Comparison of ENCODE assay signal across 11 cellular contexts in genomic region chr2:3169106-3169870, GRCh38.
A peak's percentile ranks its signal among the peaks of the same experiment; 100 is the strongest.
DNase-seq lines count a peak whose midpoint lies in the region; FAIRE-seq and TF ChIP-seq lines count a peak whose summit lies in the region.
"Had no signal": no experiment of that assay in that cellular context is flagged by ENCODE, and none has a peak within 500 bp of the region (broad histone marks: within the 10 kb centered on the region; RNA-seq: fewer than 3 reads in every experiment).

No MANE protein-coding gene starts in this region.

- H3K27ac ChIP-seq in left ventricle myocardium inferior (replicated peaks) = no peak overlapping the region
- H3K27ac ChIP-seq: BLaER1 treated with 17β-estradiol and CSF1 and Interleukin-3, amounts not matched to agents 10 nM and 100 nM; tibial artery had no signal

- no peak overlapping the region for H3K27ac Mint-ChIP-seq in chondrocyte (ENCODE audit: unreplicated experiment)

- no peaks in the 10 kb centered on the region for H3K27me3 ChIP-seq in left ventricle myocardium inferior (ENCODE audit: low read depth)
- H3K27me3 ChIP-seq in kidney epithelial cell (ENCODE audit: control insufficient read depth, insufficient read depth, low read length) = no peaks in the 10 kb centered on the region
- H3K27me3 ChIP-seq: BLaER1 treated with 17β-estradiol and CSF1 and Interleukin-3, amounts not matched to agents 10 nM and 100 nM; tibial artery had no signal

- H3K36me3 Mint-ChIP-seq in chondrocyte (ENCODE audit: low read depth) = peaks cover 15% of the 10 kb centered on the region

- no peak overlapping the region for H3K4me3 ChIP-seq in left ventricle myocardium inferior
- H3K4me3 ChIP-seq in kidney epithelial cell (ENCODE audit: low read depth, low read length) = no peak overlapping the region
- H3K4me3 ChIP-seq: BLaER1 treated with 17β-estradiol and CSF1 and Interleukin-3, amounts not matched to agents 10 nM and 100 nM; tibial artery had no signal

- no peak overlapping the region for H3K4me3 Mint-ChIP-seq in chondrocyte (ENCODE audit: unreplicated experiment)

- no peaks in the 10 kb centered on the region for H3K36me3 ChIP-seq in left ventricle myocardium inferior
- no peaks in the 10 kb centered on the region for H3K36me3 ChIP-seq in kidney epithelial cell (ENCODE audit: control insufficient read depth, insufficient read depth, low read length)

- no peak for TF ChIP-seq CTCF in left ventricle myocardium inferior (IDR thresholded peaks at IDR 0.05; ENCODE audit: borderline replicate concordance)
- no peak for TF ChIP-seq CTCF in kidney epithelial cell (IDR thresholded peaks at IDR 0.05; ENCODE audit: insufficient read depth, low read length, poor library complexity, severe bottlenecking)
- no peak for TF ChIP-seq CTCF in chondrocyte (IDR thresholded peaks at IDR 0.05)

- H3K4me1 ChIP-seq in left ventricle myocardium inferior = no peaks in the 10 kb centered on the region
- H3K4me1 ChIP-seq: tibial artery had no signal

- peaks cover 16% of the 10 kb centered on the region for H3K4me1 Mint-ChIP-seq in chondrocyte (ENCODE audit: low read depth)

- intact Hi-C loops in cardiac septum (cut with DNase I) (no loop called here), left ventricle myocardium inferior (cut with micrococcal nuclease) (no loop called here)

- DNase-seq in cardiac septum (ENCODE audit: low spot score) (peak; percentile 35), left ventricle myocardium inferior (no peak), amniotic epithelial cell (ENCODE audit: low read depth) (peak; percentile 32), kidney epithelial cell (ENCODE audit: low read depth) (peak; percentile 14), NCI-H2107 (lab: John Stamatoyannopoulos, UW) (no peak), globus pallidus (ENCODE audit: low spot score) (no peak), GM19239 (ENCODE audit: insufficient read length, low spot score) (no peak), chondrocyte (ENCODE audit: low spot score) (no peak)
- DNase-seq: NCI-H1092 treated with DMSO at 0.1 percent for 48 hours had no signal

- peaks cover 4% of the 10 kb centered on the region for H3K9me3 Mint-ChIP-seq in chondrocyte (ENCODE audit: low read depth)

- no peak for FAIRE-seq in GM19239 (lab: Jason Lieb, UNC)

- peaks cover 13% of the 10 kb centered on the region for H3K9me3 ChIP-seq in left ventricle myocardium inferior (replicated peaks)

- H3K27me3 Mint-ChIP-seq in chondrocyte (ENCODE audit: low read depth) = no peaks in the 10 kb centered on the region

Comparison
In these comparisons a context has a peak if more than half of its experiments do, and no peak if none do; other contexts are left out.
1. DNase-seq: peak in cardiac septum (single experiment), amniotic epithelial cell (single experiment) and kidney epithelial cell (single experiment); none in left ventricle myocardium inferior (single experiment), NCI-H2107 (single experiment), globus pallidus (single experiment), GM19239 (single experiment) and chondrocyte (single experiment).